1 cellular context compared by ENCODE assay signal in the genomic region with DNA sequence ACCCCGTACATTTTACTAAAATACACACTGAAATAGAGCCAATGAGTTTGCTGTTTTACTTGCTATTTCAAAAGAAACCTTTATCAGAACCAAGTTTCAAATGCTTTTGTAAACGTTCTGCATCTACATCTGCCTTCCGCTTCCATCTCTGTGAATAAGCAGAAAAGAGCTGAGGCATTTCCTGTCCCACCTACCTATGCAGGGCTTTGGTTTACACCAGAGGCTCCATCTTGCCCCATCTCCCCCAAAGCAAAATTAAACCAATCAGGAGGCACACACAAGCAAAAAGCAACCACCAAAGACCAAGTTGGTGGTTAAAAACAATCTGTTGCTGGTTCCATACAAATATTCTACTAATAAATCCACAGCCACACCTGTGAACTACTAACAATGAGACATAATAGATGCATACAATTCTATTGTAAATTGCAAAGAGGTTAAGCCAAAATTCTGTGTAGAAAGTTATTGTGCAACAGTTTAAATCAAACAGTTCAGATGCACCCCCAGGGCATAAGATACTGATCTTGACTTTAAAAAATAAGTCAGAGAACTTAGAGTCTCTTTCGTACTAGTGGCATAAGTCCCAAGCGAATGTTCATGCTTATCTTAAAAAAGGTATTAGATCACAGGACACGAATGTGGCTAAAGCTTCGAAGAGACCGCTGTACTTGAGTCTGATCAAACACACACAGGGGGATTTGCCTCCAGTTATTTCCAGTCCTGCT.
TF ChIP-seq lines count a peak whose summit lies in the region.

No MANE protein-coding gene starts in this region.

TF ChIP-seq in GM23338, 12 proteins besides CTCF, POLR2A, EP300 and RAD21 (continued from another document):
- TF ChIP-seq EZH2phosphoT487 (IDR thresholded peaks at IDR 0.05; ENCODE audit: unreplicated experiment) = no peak
